Comparison of ENCODE assay signal across 8 cellular contexts in the genomic region with DNA sequence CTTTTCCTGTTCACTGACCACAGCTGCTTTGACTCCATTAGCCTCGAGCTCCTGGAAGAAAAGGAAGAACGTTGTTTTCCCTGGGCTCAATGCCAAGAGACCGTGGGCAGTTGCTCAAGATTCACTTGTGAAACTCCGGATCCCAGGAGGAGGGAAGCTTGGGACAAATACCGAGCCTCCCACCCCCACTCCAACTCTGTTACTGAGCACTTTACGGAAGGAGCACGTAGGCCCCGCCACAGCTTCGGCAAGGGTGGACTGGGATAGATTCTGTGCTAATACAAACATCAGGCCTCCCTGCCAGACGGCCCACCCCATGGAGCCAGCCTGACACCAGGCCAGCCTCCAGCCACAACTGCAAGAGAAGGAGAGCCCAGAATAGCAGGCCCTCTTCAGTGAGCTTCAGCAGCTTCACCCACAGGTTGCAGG. TPM values are rescaled to one million over a fixed set of nuclear protein-coding genes. Genes with fewer than 3 reads are reported as not detected.
DNase-seq lines count a peak whose midpoint lies in the region; ATAC-seq and TF ChIP-seq lines count a peak whose summit lies in the region.

No MANE protein-coding gene starts in this region.

- H3K4me3 Mint-ChIP-seq in CD4-positive, alpha-beta T cell: no peak overlapping the region

- TF ChIP-seq CTCF in C4-2B (conservative IDR thresholded peaks at IDR 0.05): no peak
- TF ChIP-seq CTCF in CD4-positive, alpha-beta T cell (IDR thresholded peaks at IDR 0.05): no peak

- H3K27ac Mint-ChIP-seq in CD4-positive, alpha-beta T cell: no peak overlapping the region

- no peaks in the 10 kb centered on the region for H3K9me3 ChIP-seq in CD4-positive, alpha-beta T cell (ENCODE audit: control insufficient read depth, low read length)

- H3K9me3 Mint-ChIP-seq in CD4-positive, alpha-beta T cell: no peaks in the 10 kb centered on the region

- H3K27me3 Mint-ChIP-seq in CD4-positive, alpha-beta T cell: peaks cover 10% of the 10 kb centered on the region

- intact Hi-C loops in posterior cingulate gyrus (cut with DNase I): no loop called here
- intact Hi-C loops in CD4-positive, alpha-beta T cell (cut with DNase I, micrococcal nuclease): no loop called here

- H3K27ac ChIP-seq in C4-2B: 0 out of 2 replicates have a peak overlapping the region, but pooled peaks have one; percentile 19
- no peak overlapping the region for H3K27ac ChIP-seq in CD4-positive, alpha-beta T cell (ENCODE audit: low read depth, low read length)

- peaks cover 7% of the 10 kb centered on the region for H3K4me1 Mint-ChIP-seq in CD4-positive, alpha-beta T cell (ENCODE audit: low read depth)

- no peak for ATAC-seq in CD4-positive, alpha-beta T cell (ENCODE audit: poor library complexity)
- ATAC-seq in HG02642 (IDR thresholded peaks at IDR 0.05; ENCODE audit: poor library complexity, unreplicated experiment): no peak

- DNase-seq in SKM-1 treated with dmso at 0.1 percent for 144 hours (lab: John Stamatoyannopoulos, UW; ENCODE audit: unreplicated experiment): peak; percentile 62
- peak; percentile 97 for DNase-seq in foreskin melanocyte
- peak in 9 of 10 donors; percentile 53 to 92 (median 62) for DNase-seq in posterior cingulate gyrus
- no peak for DNase-seq in CD4-positive, alpha-beta T cell
- DNase-seq in HPDE6-E6E7 (ENCODE audit: extremely low spot score): no peak
- no peak for DNase-seq in NCI-H510A (lab: John Stamatoyannopoulos, UW)

- CTCF ChIA-PET in CD4-positive, alpha-beta T cell (lab: Charles Lee): no interaction called here

- H3K27me3 ChIP-seq in CD4-positive, alpha-beta T cell (ENCODE audit: control insufficient read depth, insufficient read depth, low read length): peaks cover 3% of the 10 kb centered on the region

- H3K36me3 Mint-ChIP-seq in CD4-positive, alpha-beta T cell (ENCODE audit: low read depth): peaks cover 20% of the 10 kb centered on the region

- POLR2A ChIA-PET in CD4-positive, alpha-beta T cell (lab: Charles Lee): no interaction called here

RNA-seq across cellular contexts. Expression of a gene that starts 10.7 kb away (rescaled TPM):
- total RNA-seq in CD4-positive, alpha-beta T cell: 10 to 100 TPM; 13.8 to 16.8 TPM

RNA-seq across cellular contexts. Expression of a gene that starts 28.8 kb away (rescaled TPM):
- 10 to 100 TPM; 41.0 to 42.3 TPM for total RNA-seq in CD4-positive, alpha-beta T cell

Comparison
In these comparisons a context has a peak if more than half of its experiments do, and no peak if none do; other contexts are left out.
1. DNase-seq: peak in SKM-1 treated with dmso at 0.1 percent for 144 hours (single experiment), foreskin melanocyte (single experiment) and posterior cingulate gyrus (9 of 10); none in CD4-positive, alpha-beta T cell (0 of 10), HPDE6-E6E7 (single experiment) and NCI-H510A (single experiment).